Comparison of ENCODE assay signal across 10 cellular contexts in the genomic region with DNA sequence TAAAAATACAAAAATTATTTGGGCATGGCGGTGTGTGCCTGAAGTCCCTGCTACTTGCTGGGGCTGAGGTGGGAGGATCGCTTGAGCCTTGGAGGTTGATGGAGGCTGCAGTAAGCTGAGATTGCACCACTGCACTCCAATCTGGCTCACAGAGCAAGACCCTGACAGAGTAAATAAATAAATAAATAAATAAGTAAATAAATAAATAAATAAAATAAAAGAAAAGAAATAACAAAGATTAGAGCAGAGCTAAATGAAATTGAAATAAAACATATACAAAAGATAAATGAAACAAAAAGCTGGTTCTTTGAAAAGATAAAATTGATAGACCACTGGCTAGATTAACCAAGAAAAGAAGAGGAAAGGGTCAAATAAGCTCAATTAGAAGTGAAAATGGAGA. TPM values are rescaled to one million over a fixed set of nuclear protein-coding genes. Genes with fewer than 3 reads are reported as not detected.
"Had no signal": no experiment of that assay in that cellular context is flagged by ENCODE, and none has a peak within 500 bp of the region (broad histone marks: within the 10 kb centered on the region; RNA-seq: fewer than 3 reads in every experiment).

No MANE protein-coding gene starts in this region.

- H3K4me3 ChIP-seq: K562 had no signal

- FAIRE-seq: HepG2, HTR-8/SVneo, K562 had no signal

- H3K4me3 Mint-ChIP-seq: IgD-negative memory B cell had no signal

- H3K4me2 ChIP-seq: KMS-11 had no signal

- H3K36me3 Mint-ChIP-seq: IgD-negative memory B cell had no signal

- H3K27ac Mint-ChIP-seq: IgD-negative memory B cell had no signal

- DNase-seq: IMR-90, Karpas-422, KBM-7, KG1 had no signal

- H3K27ac ChIP-seq: HL-60, KMS-11 had no signal

- H3K9ac ChIP-seq: KMS-11 had no signal

- H3K27me3 Mint-ChIP-seq: IgD-negative memory B cell had no signal

- ATAC-seq: HepG2, K562 had no signal

RNA-seq across cellular contexts. Expression of gene HPGD, which starts 43.1 kb away (rescaled TPM):
- total RNA-seq: IMR-90 had no signal
- polyA plus RNA-seq: IMR-90 had no signal
